31 cellular contexts compared by ENCODE assay signal in genomic region chr19:46118136-46118535, GRCh38. TPM values are rescaled to one million over a fixed set of nuclear protein-coding genes. Genes with fewer than 3 reads are reported as not detected.
"Had no signal": no experiment of that assay in that cellular context is flagged by ENCODE, and none has a peak within 500 bp of the region (broad histone marks: within the 10 kb centered on the region; RNA-seq: fewer than 3 reads in every experiment).

No MANE protein-coding gene starts in this region.

- H3K4me1 Mint-ChIP-seq: activated B cell treated with CpG ODN at 0.5 μM for 24 hours; stimulated activated memory B cell treated with anti-CD40 and anti-IgM and Interleukin-4, amounts not matched to agents 10 μg/mL and 1 μg/mL and 100 μg/mL, for 72 hours; T-helper 17 cell had no signal

- H3K9me3 ChIP-seq: adrenal gland, ascending aorta, left lung, neutrophil, pancreas, psoas muscle, suprapubic skin, transverse colon had no signal

- H3K9me3 Mint-ChIP-seq: activated B cell treated with CpG ODN at 0.5 μM for 24 hours; activated T-cell treated with anti-CD3 and anti-CD28 coated beads, Interleukin-2, amount 50 U/mL, for 4 hours; activated T-helper 2 cell treated with anti-CD3 and anti-CD28 coated beads, Interferon-gamma antibody, Interleukin-2, Interleukin-4, amounts not matched to agents 10 μg/mL and 5 μg/mL and 100 μg/mL, durations not matched to agents 14 hours and 24 hours and 36 hours; natural killer cell treated with Interleukin-12 subunit alpha and Interleukin-12 subunit beta and Interleukin-15 and Interleukin-18, amount 100 ng/mL, for 72 hours; stimulated activated memory B cell treated with anti-CD40 and anti-IgM and Interleukin-4, amounts not matched to agents 10 μg/mL and 1 μg/mL and 100 μg/mL, for 72 hours had no signal

- H3K36me3 Mint-ChIP-seq: activated naive CD8-positive, alpha-beta T cell; natural killer cell treated with Interleukin-12 subunit alpha and Interleukin-12 subunit beta and Interleukin-15 and Interleukin-18, amount 100 ng/mL, for 72 hours; stimulated activated memory B cell treated with anti-CD40 and anti-IgM and Interleukin-4, amounts not matched to agents 10 μg/mL and 1 μg/mL and 100 μg/mL, for 72 hours had no signal

- ATAC-seq: activated CD4-positive, alpha-beta T cell treated with anti-CD3 and anti-CD28 coated beads for 36 hours; activated T-cell treated with anti-CD3 and anti-CD28 coated beads, Interleukin-2, amount 50 U/mL, for 4 hours; left lung; pancreas; psoas muscle; right cardiac atrium; stimulated activated memory B cell treated with anti-CD40 and anti-IgM and Interleukin-4, amounts not matched to agents 10 μg/mL and 1 μg/mL and 100 μg/mL, for 72 hours; T-helper 17 cell had no signal

- H3K27me3 ChIP-seq: ascending aorta, cardiac muscle cell, pancreas had no signal

- H3K27ac ChIP-seq: adrenal gland, ascending aorta, cardiac muscle cell, left lung, neutrophil, pancreas, psoas muscle, stomach, suprapubic skin, transverse colon had no signal

- H3K36me3 ChIP-seq: adrenal gland, ascending aorta, cardiac muscle cell, left lung, neutrophil, pancreas, stomach, suprapubic skin, transverse colon had no signal

- H3K27ac Mint-ChIP-seq: activated B cell treated with CpG ODN at 0.5 μM for 24 hours; activated CD4-positive, alpha-beta T cell treated with anti-CD3 and anti-CD28 coated beads for 36 hours; activated naive CD8-positive, alpha-beta T cell; activated T-helper 2 cell treated with anti-CD3 and anti-CD28 coated beads, Interferon-gamma antibody, Interleukin-2, Interleukin-4, amounts not matched to agents 10 μg/mL and 5 μg/mL and 100 μg/mL, durations not matched to agents 14 hours and 24 hours and 36 hours; natural killer cell treated with Interleukin-12 subunit alpha and Interleukin-12 subunit beta and Interleukin-15 and Interleukin-18, amount 100 ng/mL, for 72 hours; stimulated activated memory B cell treated with anti-CD40 and anti-IgM and Interleukin-4, amounts not matched to agents 10 μg/mL and 1 μg/mL and 100 μg/mL, for 72 hours; T-helper 17 cell had no signal

- DNase-seq: activated B cell treated with CpG ODN at 0.5 μM for 24 hours; activated CD4-positive, alpha-beta T cell treated with anti-CD3 and anti-CD28 coated beads for 36 hours; activated CD4-positive, alpha-beta T cell treated with anti-CD3 and anti-CD28 coated beads, Interleukin-2, amount 50 U/mL, for 4 hours; activated CD8-positive, alpha-beta memory T cell treated with anti-CD3 and anti-CD28 coated beads, Interleukin-2, amount 50 U/mL, for 48 hours; activated naive CD4-positive, alpha-beta T cell; activated T-cell treated with anti-CD3 and anti-CD28 coated beads, Interleukin-2, amount 50 U/mL, for 4 hours; adrenal gland; cortex of kidney; erythroblast; foreskin melanocyte; left lung; midbrain; pancreas; psoas muscle; right cardiac atrium; stomach; T-helper 17 cell; transverse colon had no signal

- H3K4me3 ChIP-seq: adrenal gland, ascending aorta, cardiac muscle cell, left lung, lung, pancreas, psoas muscle, skin epidermis, stomach, suprapubic skin, transverse colon had no signal

- H3K4me1 ChIP-seq: adrenal gland, ascending aorta, left lung, psoas muscle, stomach, transverse colon had no signal

- H3K4me3 Mint-ChIP-seq: activated B cell treated with CpG ODN at 0.5 μM for 24 hours; activated CD4-positive, alpha-beta T cell treated with anti-CD3 and anti-CD28 coated beads for 36 hours; activated naive CD8-positive, alpha-beta T cell; activated T-cell treated with anti-CD3 and anti-CD28 coated beads, Interleukin-2, amount 50 U/mL, for 4 hours; natural killer cell treated with Interleukin-12 subunit alpha and Interleukin-12 subunit beta and Interleukin-15 and Interleukin-18, amount 100 ng/mL, for 72 hours; stimulated activated memory B cell treated with anti-CD40 and anti-IgM and Interleukin-4, amounts not matched to agents 10 μg/mL and 1 μg/mL and 100 μg/mL, for 72 hours; T-helper 17 cell had no signal

RNA-seq across cellular contexts. Expression of gene IGFL3, which starts 6.4 kb away (rescaled TPM):
- total RNA-seq: activated B cell treated with CpG ODN at 0.5 μM for 24 hours; activated CD4-positive, alpha-beta T cell treated with anti-CD3 and anti-CD28 coated beads for 36 hours; activated CD8-positive, alpha-beta memory T cell treated with anti-CD3 and anti-CD28 coated beads for 36 hours; activated T-cell treated with anti-CD3 and anti-CD28 coated beads, Interleukin-2, amount 50 U/mL, for 4 hours; activated T-helper 2 cell treated with anti-CD3 and anti-CD28 coated beads, Interferon-gamma antibody, Interleukin-2, Interleukin-4, amounts not matched to agents 10 μg/mL and 5 μg/mL and 100 μg/mL, durations not matched to agents 14 hours and 24 hours and 36 hours; adrenal gland; ascending aorta; cardiac muscle cell; cerebellum; kidney epithelial cell; left lung; lung; natural killer cell treated with Interleukin-12 subunit alpha and Interleukin-12 subunit beta and Interleukin-15 and Interleukin-18, amount 100 ng/mL, for 72 hours; pancreas; psoas muscle; right cardiac atrium; stomach; T-helper 17 cell; transverse colon had no signal
- polyA plus RNA-seq: adrenal gland, cardiac muscle cell, lung, pancreas, psoas muscle, right cardiac atrium, stomach had no signal

RNA-seq across cellular contexts. Expression of gene IGFL2, which starts 29.9 kb away (rescaled TPM):
- total RNA-seq: activated B cell treated with CpG ODN at 0.5 μM for 24 hours; activated CD4-positive, alpha-beta T cell treated with anti-CD3 and anti-CD28 coated beads for 36 hours; activated CD8-positive, alpha-beta memory T cell treated with anti-CD3 and anti-CD28 coated beads for 36 hours; activated T-cell treated with anti-CD3 and anti-CD28 coated beads, Interleukin-2, amount 50 U/mL, for 4 hours; adrenal gland; ascending aorta; cardiac muscle cell; kidney epithelial cell; lung; natural killer cell treated with Interleukin-12 subunit alpha and Interleukin-12 subunit beta and Interleukin-15 and Interleukin-18, amount 100 ng/mL, for 72 hours; pancreas; psoas muscle; stomach; transverse colon had no signal
- polyA plus RNA-seq: adrenal gland, lung, pancreas, psoas muscle had no signal
